Comparison of ENCODE assay signal across 16 cellular contexts in genomic region chr16:28208824-28209223, GRCh38. TPM values are rescaled to one million over a fixed set of nuclear protein-coding genes. Genes with fewer than 3 reads are reported as not detected.
DNase-seq lines count a peak whose midpoint lies in the region; ATAC-seq and TF ChIP-seq lines count a peak whose summit lies in the region.
"Had no signal": no experiment of that assay in that cellular context is flagged by ENCODE, and none has a peak within 500 bp of the region (broad histone marks: within the 10 kb centered on the region; RNA-seq: fewer than 3 reads in every experiment).

No MANE protein-coding gene starts in this region.

- H4K20me1 ChIP-seq in PC-3 (ENCODE audit: low read length) = peaks cover 37% of the 10 kb centered on the region

- no peak overlapping the region for H2AFZ ChIP-seq in PC-3 (ENCODE audit: low read length)

- H3K4me3 Mint-ChIP-seq in activated T-cell treated with anti-CD3 and anti-CD28 coated beads, Interleukin-2, amount 50 U/mL, for 4 hours = peak overlapping the region; percentile 97
- no peak overlapping the region for H3K4me3 Mint-ChIP-seq in chondrocyte (ENCODE audit: unreplicated experiment)

- H3K27ac ChIP-seq in PC-3 (ENCODE audit: low read length) = no peak overlapping the region
- H3K27ac ChIP-seq: lower lobe of right lung, ovary had no signal

- no peak overlapping the region for H3K27ac Mint-ChIP-seq in chondrocyte (ENCODE audit: unreplicated experiment)
- H3K27ac Mint-ChIP-seq: dendritic cell treated with granulocyte-macrophage colony-stimulating factor and Interleukin-4, amounts not matched to agents 40 ng/mL and 50 ng/mL, for 4 days had no signal

- peaks cover 42% of the 10 kb centered on the region for H3K4me1 Mint-ChIP-seq in activated T-cell treated with anti-CD3 and anti-CD28 coated beads, Interleukin-2, amount 50 U/mL, for 4 hours (ENCODE audit: low read depth)
- H3K4me1 Mint-ChIP-seq in chondrocyte (ENCODE audit: low read depth) = peaks cover 48% of the 10 kb centered on the region

- H3K9ac ChIP-seq in PC-3 (ENCODE audit: low read length) = no peak overlapping the region
- H3K9ac ChIP-seq in skeletal muscle satellite cell (ENCODE audit: low read depth, low read length) = no peak overlapping the region

- H3K79me2 ChIP-seq in PC-3 (ENCODE audit: low read length) = peaks cover 76% of the 10 kb centered on the region

- CTCF ChIA-PET in PC-3 (lab: Charles Lee) = no interaction called here

- peaks cover 21% of the 10 kb centered on the region for H3K36me3 Mint-ChIP-seq in activated T-cell treated with anti-CD3 and anti-CD28 coated beads, Interleukin-2, amount 50 U/mL, for 4 hours (ENCODE audit: insufficient read depth)
- peaks cover 5% of the 10 kb centered on the region for H3K36me3 Mint-ChIP-seq in chondrocyte (ENCODE audit: low read depth)

- H3K4me2 ChIP-seq in PC-3 (ENCODE audit: low read length) (peak overlapping the region; percentile 54; the same call in 1 of the 2 replicates), skeletal muscle satellite cell (ENCODE audit: low read length) (peak overlapping the region; percentile 58)

- TF ChIP-seq CTCF in PC-3 (conservative IDR thresholded peaks at IDR 0.05; ENCODE audit: low read depth, low read length) = no peak
- no peak for TF ChIP-seq CTCF in chondrocyte (IDR thresholded peaks at IDR 0.05)

- H3K9me3 ChIP-seq in PC-3 (ENCODE audit: low read length) (no peaks in the 10 kb centered on the region), skeletal muscle satellite cell (replicated peaks; ENCODE audit: low read length) (no peaks in the 10 kb centered on the region)
- H3K9me3 ChIP-seq: lower lobe of right lung, ovary had no signal

- DNase-seq in activated T-cell treated with anti-CD3 and anti-CD28 coated beads, Interleukin-2, amount 50 U/mL, for 4 hours = no peak
- DNase-seq in activated T-cell treated with anti-CD3 and anti-CD28 coated beads for 4 hours (no peak), PC-3 (no peak), dermis microvascular lymphatic vessel endothelial cell (ENCODE audit: low read depth in 2 of 2) (peak; percentile 65 to 74), kidney glomerular epithelial cell (lab: John Stamatoyannopoulos, UW) (no peak), pons (ENCODE audit: low spot score) (no peak), chondrocyte (ENCODE audit: low spot score) (no peak)
- DNase-seq: activated CD4-positive, alpha-beta T cell treated with anti-CD3 and anti-CD28 coated beads, Interleukin-2, amount 50 U/mL, for 4 hours; DMS53; lower lobe of right lung; NCI-H1105 treated with DMSO at 0.1 percent for 48 hours; NCI-H345; ovary had no signal

- no peak for ATAC-seq in activated T-cell treated with anti-CD3 and anti-CD28 coated beads, Interleukin-2, amount 50 U/mL, for 4 hours
- ATAC-seq in PC-3 = no peak
- ATAC-seq: lower lobe of right lung, Panc1 had no signal

- POLR2A ChIA-PET in PC-3 (lab: Charles Lee; ENCODE audit: unreplicated experiment) = no interaction called here

- intact Hi-C loops in PC-3 (cut with micrococcal nuclease) = no loop called here

- no peaks in the 10 kb centered on the region for H3F3A ChIP-seq in PC-3 (ENCODE audit: low read length, unreplicated experiment)

- H3K4me1 ChIP-seq in PC-3 (ENCODE audit: insufficient read depth, low read length) (peaks cover 32% of the 10 kb centered on the region), skeletal muscle satellite cell (ENCODE audit: control insufficient read depth, insufficient read depth, low read length) (peaks cover 24% of the 10 kb centered on the region)

- H3K4me3 ChIP-seq in PC-3 (ENCODE audit: low read length) (peak overlapping the region; percentile 40), skeletal muscle satellite cell (ENCODE audit: low read length) (no peak overlapping the region)
- H3K4me3 ChIP-seq: lower lobe of right lung, ovary had no signal

- no peaks in the 10 kb centered on the region for H3K9me2 ChIP-seq in PC-3 (replicated peaks; ENCODE audit: low read length)

- H3K27me3 Mint-ChIP-seq in activated T-cell treated with anti-CD3 and anti-CD28 coated beads, Interleukin-2, amount 50 U/mL, for 4 hours (ENCODE audit: low read depth) = no peaks in the 10 kb centered on the region
- H3K27me3 Mint-ChIP-seq in chondrocyte (ENCODE audit: low read depth) = no peaks in the 10 kb centered on the region
- H3K27me3 Mint-ChIP-seq: dendritic cell treated with granulocyte-macrophage colony-stimulating factor and Interleukin-4, amounts not matched to agents 40 ng/mL and 50 ng/mL, for 4 days had no signal

- no peaks in the 10 kb centered on the region for H3K27me3 ChIP-seq in PC-3 (ENCODE audit: low read length)
- H3K27me3 ChIP-seq in skeletal muscle satellite cell (ENCODE audit: control insufficient read depth, insufficient read depth, low read length) = no peaks in the 10 kb centered on the region
- H3K27me3 ChIP-seq: ovary had no signal

- no TSS peak for BruUV-seq in PC-3 (replicated peaks; lab: Mats Ljungman, UMichigan)

- H3K9me3 Mint-ChIP-seq in activated T-cell treated with anti-CD3 and anti-CD28 coated beads, Interleukin-2, amount 50 U/mL, for 4 hours = peaks cover 3% of the 10 kb centered on the region
- H3K9me3 Mint-ChIP-seq in chondrocyte (ENCODE audit: low read depth) = no peaks in the 10 kb centered on the region
- H3K9me3 Mint-ChIP-seq: dendritic cell treated with granulocyte-macrophage colony-stimulating factor and Interleukin-4, amounts not matched to agents 40 ng/mL and 50 ng/mL, for 4 days had no signal

- H3K36me3 ChIP-seq in PC-3 (ENCODE audit: low read depth, low read length) (peaks cover 27% of the 10 kb centered on the region), skeletal muscle satellite cell (ENCODE audit: insufficient read depth, low read length) (peaks cover 47% of the 10 kb centered on the region)
- H3K36me3 ChIP-seq: ovary had no signal

RNA-seq across cellular contexts. Expression of gene XPO6, which starts 2.9 kb away (rescaled TPM):
- 100 to 1,000 TPM; 291 to 305 (median 303) TPM for total RNA-seq in activated T-cell treated with anti-CD3 and anti-CD28 coated beads, Interleukin-2, amount 50 U/mL, for 4 hours
- total RNA-seq in PC-3 (2014; rRNA removed) (106 and 110 TPM in 2 replicates), dermis microvascular lymphatic vessel endothelial cell (59.4 and 64.2 TPM in 2 replicates), chondrocyte (124 to 133 TPM (median 128 TPM) in 3 replicates)
- 84.9 and 88.9 TPM in 2 replicates for total RNA-seq in skeletal muscle satellite cell (2012; rRNA removed)

Comparison
In these comparisons a context has a peak if more than half of its experiments do, and no peak if none do; other contexts are left out.
1. DNase-seq: peak in dermis microvascular lymphatic vessel endothelial cell (2 of 2); none in activated T-cell treated with anti-CD3 and anti-CD28 coated beads, Interleukin-2, amount 50 U/mL, for 4 hours (single experiment), activated T-cell treated with anti-CD3 and anti-CD28 coated beads for 4 hours (single experiment), PC-3 (single experiment), kidney glomerular epithelial cell (single experiment), pons (single experiment) and chondrocyte (single experiment).